In the genomic region with DNA sequence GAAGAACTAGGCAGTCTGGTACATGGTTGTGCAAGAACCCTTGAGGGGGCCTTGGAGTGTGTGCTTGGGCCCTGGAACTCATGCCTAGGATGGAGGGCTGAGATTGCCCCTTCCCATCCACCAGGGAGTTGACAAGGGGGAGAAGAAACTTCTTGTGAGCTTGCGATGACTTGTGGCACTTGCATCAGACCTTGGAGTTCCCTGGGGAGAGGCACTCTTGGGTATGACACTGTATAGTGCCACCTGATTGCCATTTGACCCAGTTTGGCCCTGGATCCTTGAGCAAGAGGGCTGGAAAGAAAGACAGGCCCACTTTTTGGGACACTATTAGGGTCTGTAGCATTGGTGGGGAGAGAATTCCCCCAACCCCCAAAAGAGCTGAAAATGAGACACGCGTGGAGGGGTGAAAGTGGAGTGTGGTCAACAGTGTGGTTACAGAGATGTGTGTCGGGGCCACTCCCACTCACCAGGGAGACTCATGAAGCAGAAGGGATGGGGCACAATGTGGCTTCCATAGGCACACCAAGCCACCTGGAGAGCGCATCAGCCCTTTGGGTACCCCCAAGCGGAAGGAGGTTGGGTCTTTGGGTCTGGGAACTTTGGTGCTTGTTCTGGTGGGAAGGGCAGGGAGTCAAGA, we compare ENCODE assay signal across 22 cellular contexts.
A peak's percentile ranks its signal among the peaks of the same experiment; 100 is the strongest.
DNase-seq lines count a peak whose midpoint lies in the region; ATAC-seq and TF ChIP-seq lines count a peak whose summit lies in the region.
"Had no signal": no experiment of that assay in that cellular context is flagged by ENCODE, and none has a peak within 500 bp of the region (broad histone marks: within the 10 kb centered on the region; RNA-seq: fewer than 3 reads in every experiment).

No MANE protein-coding gene starts in this region.

- H3K27ac ChIP-seq in H9 (ENCODE audit: insufficient read length, low read depth, low read length) = no peak overlapping the region
- H3K27ac ChIP-seq: lower lobe of right lung, tibial nerve had no signal

- no peak overlapping the region for H4K8ac ChIP-seq in H9 (replicated peaks; ENCODE audit: insufficient read length, low read depth, low read length)

- no peak overlapping the region for H2AFZ ChIP-seq in H9 (ENCODE audit: low read length)

- H3K79me2 ChIP-seq in H9 (ENCODE audit: insufficient read depth, low read length) = no peaks in the 10 kb centered on the region

- H2BK120ac ChIP-seq in H9 (ENCODE audit: low read depth, low read length, poor library complexity, severe bottlenecking) = no peak overlapping the region

- peak overlapping the region in 1 of 2 donors; percentile 19 for H3K27ac Mint-ChIP-seq in stimulated activated naive CD8-positive, alpha-beta T cell treated with anti-CD3 and anti-CD28 coated beads, Interleukin-15, amount 100 ng/mL, for 72 hours
- peak overlapping the region; percentile 77 for H3K27ac Mint-ChIP-seq in stimulated activated naive B cell treated with anti-CD40 and anti-IgM and Interleukin-4, amounts not matched to agents 10 μg/mL and 1 μg/mL and 100 μg/mL, for 72 hours
- no peak overlapping the region; a peak in 1 of 7 replicates for H3K27ac Mint-ChIP-seq in H9
- H3K27ac Mint-ChIP-seq: activated naive CD4-positive, alpha-beta T cell treated with anti-CD3 and anti-CD28 coated beads for 36 hours; stimulated activated effector memory CD8-positive, alpha-beta T cell treated with anti-CD3 and anti-CD28 coated beads, Interleukin-12 subunit alpha, Interleukin-12 subunit beta, amount 100 ng/mL, for 72 hours had no signal

- no peak overlapping the region for H4K5ac ChIP-seq in H9 (ENCODE audit: insufficient read length, low read depth, low read length)

- H3K4me1 Mint-ChIP-seq in stimulated activated naive CD8-positive, alpha-beta T cell treated with anti-CD3 and anti-CD28 coated beads, Interleukin-15, amount 100 ng/mL, for 72 hours = peaks cover 34% of the 10 kb centered on the region
- H3K4me1 Mint-ChIP-seq in stimulated activated naive B cell treated with anti-CD40 and anti-IgM and Interleukin-4, amounts not matched to agents 10 μg/mL and 1 μg/mL and 100 μg/mL, for 72 hours = peaks cover 20 to 30% of the 10 kb centered on the region in 2 donors
- peaks cover 10 to 11% of the 10 kb centered on the region in 2 experiments for H3K4me1 Mint-ChIP-seq in H9

- no peak overlapping the region for H3K14ac ChIP-seq in H9 (ENCODE audit: insufficient read depth, low read length)

- no peak overlapping the region for H3K18ac ChIP-seq in H9 (ENCODE audit: insufficient read length, low read depth, low read length)

- H3K36me3 Mint-ChIP-seq in stimulated activated naive B cell treated with anti-CD40 and anti-IgM and Interleukin-4, amounts not matched to agents 10 μg/mL and 1 μg/mL and 100 μg/mL, for 72 hours = peaks cover 17 to 28% of the 10 kb centered on the region in 2 donors
- peaks cover 24 to 39% (median 30%) of the 10 kb centered on the region in 3 experiments for H3K36me3 Mint-ChIP-seq in H9 (ENCODE audit: insufficient read depth in 1 of 3, low read depth in 3 of 3)
- H3K36me3 Mint-ChIP-seq: stimulated activated effector memory CD8-positive, alpha-beta T cell treated with anti-CD3 and anti-CD28 coated beads, Interleukin-12 subunit alpha, Interleukin-12 subunit beta, amount 100 ng/mL, for 72 hours had no signal

- H3K23ac ChIP-seq in H9 (ENCODE audit: insufficient read length, low read depth, low read length) = no peak overlapping the region

- no peak overlapping the region for H4K91ac ChIP-seq in H9 (ENCODE audit: insufficient read length, low read depth, low read length)

- peak; percentile 44 for ATAC-seq in stimulated activated naive CD8-positive, alpha-beta T cell treated with anti-CD3 and anti-CD28 coated beads, Interleukin-15, amount 100 ng/mL, for 72 hours
- no peak for ATAC-seq in stimulated activated naive CD8-positive, alpha-beta T cell treated with anti-CD3 and anti-CD28 coated beads, Interleukin-15, Interleukin-2, amounts not matched to agents 100 U/mL and 50 U/mL, for 24 hours
- ATAC-seq in HG02642 (IDR thresholded peaks at IDR 0.05; ENCODE audit: poor library complexity, unreplicated experiment) = peak; percentile 19
- ATAC-seq in stimulated activated naive B cell treated with anti-CD40 and anti-IgM and Interleukin-4, amounts not matched to agents 10 μg/mL and 1 μg/mL and 100 μg/mL, for 72 hours (replicated peaks) = peak in 1 of 2 donors; percentile 24
- ATAC-seq in GM21360 (IDR thresholded peaks at IDR 0.05; ENCODE audit: unreplicated experiment) = no peak
- ATAC-seq: lower lobe of right lung; right cardiac atrium; stimulated activated effector memory CD8-positive, alpha-beta T cell treated with anti-CD3 and anti-CD28 coated beads, Interleukin-12 subunit alpha, Interleukin-12 subunit beta, amount 100 ng/mL, for 72 hours had no signal

- H3K9me3 Mint-ChIP-seq in stimulated activated naive CD8-positive, alpha-beta T cell treated with anti-CD3 and anti-CD28 coated beads, Interleukin-15, amount 100 ng/mL, for 72 hours = peaks cover 25 to 48% of the 10 kb centered on the region in 2 donors
- peaks cover 19 to 23% of the 10 kb centered on the region in 2 donors for H3K9me3 Mint-ChIP-seq in stimulated activated naive B cell treated with anti-CD40 and anti-IgM and Interleukin-4, amounts not matched to agents 10 μg/mL and 1 μg/mL and 100 μg/mL, for 72 hours
- peaks cover 35 to 48% of the 10 kb centered on the region in 2 experiments for H3K9me3 Mint-ChIP-seq in H9

- H3K9me3 ChIP-seq in H9 (ENCODE audit: control insufficient read depth, low read depth, low read length) = peaks cover 35% of the 10 kb centered on the region
- H3K9me3 ChIP-seq: lower lobe of right lung had no signal

- no peak overlapping the region for H2BK15ac ChIP-seq in H9 (ENCODE audit: low read depth, low read length)

- H3K56ac ChIP-seq in H9 (ENCODE audit: insufficient read length, low read depth, low read length) = no peak overlapping the region

- H2BK5ac ChIP-seq in H9 (ENCODE audit: insufficient read length, low read length) = no peak overlapping the region

- DNase-seq in stimulated activated naive CD8-positive, alpha-beta T cell treated with anti-CD3 and anti-CD28 coated beads, Interleukin-15, amount 100 ng/mL, for 72 hours = no peak
- DNase-seq in stimulated activated naive CD8-positive, alpha-beta T cell treated with anti-CD3 and anti-CD28 coated beads, Interleukin-15, Interleukin-2, amounts not matched to agents 100 U/mL and 50 U/mL, for 24 hours = no peak
- peak; percentile 55 for DNase-seq in NAMALWA (ENCODE audit: low spot score)
- no peak for DNase-seq in stimulated activated naive B cell treated with anti-CD40 and anti-IgM and Interleukin-4, amounts not matched to agents 10 μg/mL and 1 μg/mL and 100 μg/mL, for 72 hours
- no peak for DNase-seq in cortex of kidney (lab: John Stamatoyannopoulos, UW)
- no peak for DNase-seq in H9
- DNase-seq: activated CD4-positive, alpha-beta T cell treated with anti-CD3 and anti-CD28 coated beads, Interleukin-2, amount 50 U/mL, for 1 hour; activated naive CD4-positive, alpha-beta T cell treated with anti-CD3 and anti-CD28 coated beads for 36 hours; anterior cingulate cortex; cerebellar nuclear complex; DMS153; lower lobe of right lung; NCI-H1930; NCI-H345; occipital lobe; right cardiac atrium; stimulated activated CD4-positive, alpha-beta T cell treated with anti-CD3 and anti-CD28 coated beads, Interleukin-15, amount 100 ng/mL, for 24 hours; SW 1271 had no signal

- H3K27me3 ChIP-seq in H9 (ENCODE audit: insufficient read depth, low read length) = no peaks in the 10 kb centered on the region; the same call in 1 of the 2 replicates
- H3K27me3 ChIP-seq: tibial nerve had no signal

- no peaks in the 10 kb centered on the region for H3K79me1 ChIP-seq in H9 (ENCODE audit: insufficient read depth, low read depth, low read length, poor library complexity, severe bottlenecking)

- H3T11ph ChIP-seq in H9 (ENCODE audit: low read length) = no peak overlapping the region

- H3K27me3 Mint-ChIP-seq in stimulated activated naive CD8-positive, alpha-beta T cell treated with anti-CD3 and anti-CD28 coated beads, Interleukin-15, amount 100 ng/mL, for 72 hours = no peaks in the 10 kb centered on the region
- H3K27me3 Mint-ChIP-seq in stimulated activated naive B cell treated with anti-CD40 and anti-IgM and Interleukin-4, amounts not matched to agents 10 μg/mL and 1 μg/mL and 100 μg/mL, for 72 hours = peaks cover 7 to 11% of the 10 kb centered on the region in 2 donors
- peaks cover 5% of the 10 kb centered on the region for H3K27me3 Mint-ChIP-seq in H9 (ENCODE audit: low read depth)

- no CpG with 5 or more reads among the region's 6 CpGs for WGBS in H9 (ENCODE audit: extremely low coverage, insufficient read length, low lambda C conversion rate)

- H4K20me1 ChIP-seq in H9 (ENCODE audit: control insufficient read depth, insufficient read depth, insufficient read length) = no peaks in the 10 kb centered on the region

- no peak overlapping the region for H2AK5ac ChIP-seq in H9 (ENCODE audit: insufficient read length, low read length)

- H2BK20ac ChIP-seq in H9 (ENCODE audit: low read depth, low read length, poor library complexity, severe bottlenecking) = no peak overlapping the region

- H3K9ac ChIP-seq in H9 (ENCODE audit: extremely low read depth, insufficient read length, low read length) = no peak overlapping the region

- H2BK12ac ChIP-seq in H9 (ENCODE audit: insufficient read length, low read depth, low read length) = no peak overlapping the region

- no peak overlapping the region for H3K4ac ChIP-seq in H9 (ENCODE audit: low read depth, low read length)

- no peaks in the 10 kb centered on the region for H3K4me1 ChIP-seq in H9 (ENCODE audit: insufficient read depth, low read length)
- H3K4me1 ChIP-seq: lower lobe of right lung, tibial nerve had no signal

- no peak overlapping the region for H3K4me2 ChIP-seq in H9 (ENCODE audit: insufficient read depth, insufficient read length, low read length)

- H3K4me3 Mint-ChIP-seq in stimulated activated naive CD8-positive, alpha-beta T cell treated with anti-CD3 and anti-CD28 coated beads, Interleukin-15, amount 100 ng/mL, for 72 hours = no peak overlapping the region
- H3K4me3 Mint-ChIP-seq in stimulated activated naive B cell treated with anti-CD40 and anti-IgM and Interleukin-4, amounts not matched to agents 10 μg/mL and 1 μg/mL and 100 μg/mL, for 72 hours = no peak overlapping the region
- no peak overlapping the region for H3K4me3 Mint-ChIP-seq in H9
- H3K4me3 Mint-ChIP-seq: activated naive CD4-positive, alpha-beta T cell treated with anti-CD3 and anti-CD28 coated beads for 36 hours; stimulated activated effector memory CD8-positive, alpha-beta T cell treated with anti-CD3 and anti-CD28 coated beads, Interleukin-12 subunit alpha, Interleukin-12 subunit beta, amount 100 ng/mL, for 72 hours had no signal

- H3K23me2 ChIP-seq in H9 (ENCODE audit: insufficient read length, low read depth, low read length, poor library complexity, severe bottlenecking) = no peaks in the 10 kb centered on the region

- TF ChIP-seq CTCF in H9 (conservative IDR thresholded peaks at IDR 0.05) = no peak

Comparison
In these comparisons a context has a peak if more than half of its experiments do, and no peak if none do; other contexts are left out.
1. ATAC-seq: peak in stimulated activated naive CD8-positive, alpha-beta T cell treated with anti-CD3 and anti-CD28 coated beads, Interleukin-15, amount 100 ng/mL, for 72 hours (single experiment) and HG02642 (single experiment); none in stimulated activated naive CD8-positive, alpha-beta T cell treated with anti-CD3 and anti-CD28 coated beads, Interleukin-15, Interleukin-2, amounts not matched to agents 100 U/mL and 50 U/mL, for 24 hours (single experiment) and GM21360 (single experiment).